21 cellular contexts compared by ENCODE assay signal in the genomic region with DNA sequence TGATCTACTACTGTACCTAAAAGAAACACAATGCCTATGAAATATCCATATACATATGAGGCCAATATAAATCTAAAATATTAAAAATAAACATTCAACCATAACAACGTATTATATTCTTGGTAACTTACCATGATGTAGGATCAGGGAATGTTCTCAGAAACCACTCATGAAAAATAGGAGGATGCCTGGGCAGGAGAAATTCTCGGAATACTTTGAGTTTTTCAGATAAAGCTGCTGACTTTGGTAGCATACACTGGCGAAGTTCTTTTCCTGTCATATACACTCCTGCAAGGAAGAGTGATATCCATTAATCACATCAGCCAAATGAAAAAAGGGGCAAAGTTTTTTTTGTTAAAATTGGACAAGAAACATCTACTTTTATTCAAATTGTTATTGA.
"Had no signal": no experiment of that assay in that cellular context is flagged by ENCODE, and none has a peak within 500 bp of the region (broad histone marks: within the 10 kb centered on the region; RNA-seq: fewer than 3 reads in every experiment).

No MANE protein-coding gene starts in this region.

- H3K4me1 ChIP-seq: SJSA1 had no signal

- H3K4me3 ChIP-seq: SJSA1, SK-N-MC had no signal

- DNase-seq: KBM-7, MV-4-11, NCI-H1048, NCI-H1105, NCI-H1417, NCI-H1436 treated with DMSO at 0.1 percent for 48 hours, NCI-H1694, NCI-H187 treated with DMSO at 0.1 percent for 48 hours, NCI-H2029 treated with DMSO at 0.1 percent for 48 hours, NCI-H2171 treated with DMSO at 0.1 percent for 48 hours, NCI-H345, NCI-H446 treated with DMSO at 0.1 percent for 48 hours, NCI-H510A treated with DMSO at 0.1 percent for 48 hours, NCI-H526, NCI-H748 treated with DMSO at 0.1 percent for 48 hours, Right ventricle myocardium superior, RPMI8226, SIG-M5 had no signal

- H3K9me3 ChIP-seq: SJSA1 had no signal

- H3K27ac ChIP-seq: SJSA1, SK-N-MC had no signal

- H3K27me3 ChIP-seq: SJSA1 had no signal

- FAIRE-seq: RCC 7860 had no signal
